ENCODE assay signal across 21 cellular contexts in genomic region chr20:6818033-6818808, GRCh38. TPM values are rescaled to one million over a fixed set of nuclear protein-coding genes. Genes with fewer than 3 reads are reported as not detected.
DNase-seq lines count a peak whose midpoint lies in the region; TF ChIP-seq lines count a peak whose summit lies in the region.
"Had no signal": no experiment of that assay in that cellular context is flagged by ENCODE, and none has a peak within 500 bp of the region (broad histone marks: within the 10 kb centered on the region; RNA-seq: fewer than 3 reads in every experiment).

No MANE protein-coding gene starts in this region.

- H4K20me1 ChIP-seq in osteoblast (ENCODE audit: insufficient read depth, low read length), result no peaks in the 10 kb centered on the region

- DNase-seq in AG08396 (ENCODE audit: low spot score), result peak; percentile 18
- DNase-seq in HPDE6-E6E7 (ENCODE audit: extremely low spot score), result peak; percentile 19
- peak; percentile 28 for DNase-seq in astrocyte of the hippocampus (ENCODE audit: low read depth, low spot score)
- peak; percentile 38 for DNase-seq in iPS-NIHi11 (ENCODE audit: low spot score)
- DNase-seq in osteoblast (ENCODE audit: insufficient read length, low spot score, missing footprints), result no peak
- no peak for DNase-seq in NCI-H1417 (lab: John Stamatoyannopoulos, UW)
- no peak for DNase-seq in activated CD8-positive, alpha-beta memory T cell treated with anti-CD3 and anti-CD28 coated beads, Interleukin-2, amount 50 U/mL, for 48 hours
- DNase-seq in NCI-H524 (lab: John Stamatoyannopoulos, UW), result no peak
- DNase-seq: activated CD4-positive, alpha-beta T cell treated with anti-CD3 and anti-CD28 coated beads, Interleukin-2, amount 10 ng/mL, durations not matched to agents 24 days and 14 days; anterior cingulate cortex; heart left ventricle; left ventricle myocardium inferior; naive thymus-derived CD8-positive, alpha-beta T cell; NCI-H146; NCI-H2171; NCI-H69; spleen; stimulated activated CD4-positive, alpha-beta T cell treated with anti-CD3 and anti-CD28 coated beads, Interleukin-4, amount 100 ng/mL, for 1 hour; stimulated activated naive B cell treated with anti-CD40 and anti-IgM and Interleukin-4, amounts not matched to agents 10 μg/mL and 1 μg/mL and 100 μg/mL, for 72 hours had no signal

- no peaks in the 10 kb centered on the region for H3K27me3 ChIP-seq in osteoblast (ENCODE audit: insufficient read depth, low read length)
- H3K27me3 ChIP-seq: spleen, vagina had no signal

- no peaks in the 10 kb centered on the region for H3K9me3 ChIP-seq in osteoblast (ENCODE audit: low read depth, low read length)
- H3K9me3 ChIP-seq: A549, heart left ventricle, left ventricle myocardium inferior, spleen, vagina had no signal

- H3K4me2 ChIP-seq in osteoblast (ENCODE audit: insufficient read depth, low read length), result no peak overlapping the region
- H3K4me2 ChIP-seq: A549 had no signal

- H3K27ac ChIP-seq in osteoblast (ENCODE audit: low read depth, low read length), result no peak overlapping the region
- H3K27ac ChIP-seq: A549, heart left ventricle, left ventricle myocardium inferior, spleen, vagina had no signal

- no peak overlapping the region for H3K4me3 ChIP-seq in osteoblast (ENCODE audit: insufficient read depth, low read length)
- H3K4me3 ChIP-seq: A549, heart left ventricle, left ventricle myocardium inferior, spleen, vagina had no signal

- H3K4me1 ChIP-seq in osteoblast (ENCODE audit: insufficient read depth, low read length), result no peaks in the 10 kb centered on the region
- H3K4me1 ChIP-seq: A549, heart left ventricle, left ventricle myocardium inferior, spleen, vagina had no signal

- no peaks in the 10 kb centered on the region for H3K36me3 ChIP-seq in osteoblast (ENCODE audit: insufficient read depth, low read length)
- H3K36me3 ChIP-seq: heart left ventricle, left ventricle myocardium inferior, spleen, vagina had no signal

- H3K79me2 ChIP-seq in osteoblast (ENCODE audit: insufficient read depth, low read length), result no peaks in the 10 kb centered on the region

- no peak overlapping the region for H2AFZ ChIP-seq in osteoblast (ENCODE audit: low read length)

- no peak for TF ChIP-seq CTCF in osteoblast (IDR thresholded peaks at IDR 0.05; ENCODE audit: extremely low read depth, low read depth, low read length)

RNA-seq across cellular contexts. Expression of gene BMP2, which starts 50.7 kb away (rescaled TPM):
- 1.8 TPM in 2 replicates for total RNA-seq in osteoblast
- total RNA-seq: naive thymus-derived CD8-positive, alpha-beta T cell had no signal

Comparison
In these comparisons a context has a peak if more than half of its experiments do, and no peak if none do; other contexts are left out.
1. DNase-seq: peak in AG08396 (single experiment), HPDE6-E6E7 (single experiment), astrocyte of the hippocampus (single experiment) and iPS-NIHi11 (single experiment); none in osteoblast (single experiment), NCI-H1417 (0 of 3), activated CD8-positive, alpha-beta memory T cell treated with anti-CD3 and anti-CD28 coated beads, Interleukin-2, amount 50 U/mL, for 48 hours (single experiment) and NCI-H524 (0 of 2).